Comparison of ENCODE assay signal across 10 cellular contexts in genomic region chr2:219358170-219359075, GRCh38. TPM values are rescaled to one million over a fixed set of nuclear protein-coding genes. Genes with fewer than 3 reads are reported as not detected.
DNase-seq lines count a peak whose midpoint lies in the region; ATAC-seq and TF ChIP-seq lines count a peak whose summit lies in the region.
"Had no signal": no experiment of that assay in that cellular context is flagged by ENCODE, and none has a peak within 500 bp of the region (broad histone marks: within the 10 kb centered on the region; RNA-seq: fewer than 3 reads in every experiment).

No MANE protein-coding gene starts in this region.

- H3K4me1 ChIP-seq in neural progenitor cell = peaks cover 8% of the 10 kb centered on the region
- H3K4me1 ChIP-seq in mucosa of descending colon (ENCODE audit: low read depth) = peaks cover 4% of the 10 kb centered on the region
- no peaks in the 10 kb centered on the region for H3K4me1 ChIP-seq in CD8-positive, alpha-beta memory T cell (ENCODE audit: insufficient read depth, low read length)

- CTCF ChIA-PET in CD8-positive, alpha-beta memory T cell (lab: Charles Lee) = interaction anchor here (0.7 kb wide), 1 partner anchor 202 kb away, joined by 3 read pairs; no protein-coding TSS in a partner anchor

- H2AFZ ChIP-seq in neural progenitor cell (replicated peaks) = peak overlapping the region; percentile 64

- TF ChIP-seq CTCF in HFF-Myc (IDR thresholded peaks at IDR 0.05; ENCODE audit: low read depth, low read length, missing control alignments) = no peak
- TF ChIP-seq CTCF in dorsolateral prefrontal cortex (IDR thresholded peaks at IDR 0.05 in 54 of 56, conservative IDR thresholded peaks at IDR 0.05 in 2 of 56; ENCODE audit: low read depth in 1 of 56, partially characterized antibody in 56 of 56) = no peak
- TF ChIP-seq CTCF in neural progenitor cell (IDR thresholded peaks at IDR 0.05) = no peak
- no peak for TF ChIP-seq CTCF in mucosa of descending colon (IDR thresholded peaks at IDR 0.05)

- peak; percentile 27 for DNase-seq in AG20443 (ENCODE audit: low spot score)
- DNase-seq in HFF-Myc (ENCODE audit: extremely low read depth, low read depth) = no peak
- DNase-seq in dorsolateral prefrontal cortex = peak in 2 of 10 donors; percentile 38 to 57
- DNase-seq in neural progenitor cell (ENCODE audit: low spot score) = peak; percentile 69
- no peak for DNase-seq in mucosa of descending colon
- DNase-seq in immature natural killer cell = no peak
- no peak for DNase-seq in CD8-positive, alpha-beta memory T cell
- DNase-seq: Kasumi-1, kidney had no signal

- H3K36me3 Mint-ChIP-seq in neural progenitor cell (peaks cover 2% of the 10 kb centered on the region), immature natural killer cell (peaks cover 4 to 13% (median 7%) of the 10 kb centered on the region in 3 donors)
- peaks cover 4 to 10% (median 4%) of the 10 kb centered on the region in 3 donors for H3K36me3 Mint-ChIP-seq in CD8-positive, alpha-beta memory T cell

- H3K4me3 ChIP-seq in HFF-Myc (replicated peaks; ENCODE audit: low read depth, low read length) (0 out of 2 replicates have a peak overlapping the region, but pooled peaks have one; percentile 9), dorsolateral prefrontal cortex (peak overlapping the region in 49 of 59 donors; percentile 10 to 51 (median 29)), neural progenitor cell (peak overlapping the region; percentile 40), mucosa of descending colon (no peak overlapping the region)
- no peak overlapping the region for H3K4me3 ChIP-seq in CD8-positive, alpha-beta memory T cell (ENCODE audit: low read length)

- H3K4me1 Mint-ChIP-seq in neural progenitor cell (peaks cover 5% of the 10 kb centered on the region), immature natural killer cell (no peaks in the 10 kb centered on the region)
- H3K4me1 Mint-ChIP-seq in CD8-positive, alpha-beta memory T cell = peaks cover 0 to 5% (median 4%) of the 10 kb centered on the region in 3 donors

- H3K27ac Mint-ChIP-seq in neural progenitor cell = no peak overlapping the region
- H3K27ac Mint-ChIP-seq in immature natural killer cell = no peak overlapping the region
- no peak overlapping the region for H3K27ac Mint-ChIP-seq in CD8-positive, alpha-beta memory T cell

- H3K79me2 ChIP-seq in neural progenitor cell (ENCODE audit: low read depth) = no peaks in the 10 kb centered on the region

- H3K27ac ChIP-seq in dorsolateral prefrontal cortex (no peak overlapping the region), neural progenitor cell (no peak overlapping the region)
- H3K27ac ChIP-seq in CD8-positive, alpha-beta memory T cell (ENCODE audit: low read depth, low read length) = no peak overlapping the region

- ATAC-seq in mucosa of descending colon (no peak), GM18858 (IDR thresholded peaks at IDR 0.05; ENCODE audit: unreplicated experiment) (no peak)

- POLR2A ChIA-PET in CD8-positive, alpha-beta memory T cell (lab: Charles Lee) = no interaction called here

- H4K20me1 ChIP-seq in neural progenitor cell (ENCODE audit: low read depth) = no peaks in the 10 kb centered on the region

- H3K4me3 Mint-ChIP-seq in neural progenitor cell (no peak overlapping the region), immature natural killer cell (no peak overlapping the region)
- H3K4me3 Mint-ChIP-seq in CD8-positive, alpha-beta memory T cell = peak overlapping the region in 1 of 7 donors; percentile 56

- no peaks in the 10 kb centered on the region for H3F3A ChIP-seq in neural progenitor cell (ENCODE audit: low read depth)

- intact Hi-C loops in dorsolateral prefrontal cortex (cut with DNase I) = no loop called here
- intact Hi-C loops in mucosa of descending colon (cut with DNase I, micrococcal nuclease) = no loop called here

- H3K36me3 ChIP-seq in neural progenitor cell = no peaks in the 10 kb centered on the region
- no peaks in the 10 kb centered on the region for H3K36me3 ChIP-seq in mucosa of descending colon (ENCODE audit: low read depth)
- H3K36me3 ChIP-seq in CD8-positive, alpha-beta memory T cell (ENCODE audit: insufficient read depth, low read length) = no peaks in the 10 kb centered on the region

- H3K9me3 ChIP-seq in neural progenitor cell (ENCODE audit: low read depth) (no peaks in the 10 kb centered on the region), mucosa of descending colon (no peaks in the 10 kb centered on the region)
- H3K9me3 ChIP-seq in CD8-positive, alpha-beta memory T cell (ENCODE audit: low read length) = no peaks in the 10 kb centered on the region

- H3K27me3 Mint-ChIP-seq in neural progenitor cell (ENCODE audit: insufficient read depth, low read depth) (peaks cover 54% of the 10 kb centered on the region), immature natural killer cell (ENCODE audit: low read depth in 3 of 3) (peaks cover 2 to 26% (median 10%) of the 10 kb centered on the region in 3 donors)
- H3K27me3 Mint-ChIP-seq in CD8-positive, alpha-beta memory T cell = peaks cover 41 to 62% of the 10 kb centered on the region in 2 donors

- H3K9me3 Mint-ChIP-seq in neural progenitor cell (no peaks in the 10 kb centered on the region), immature natural killer cell (peaks cover 0 to 1% (median 0%) of the 10 kb centered on the region in 6 donors)
- H3K9me3 Mint-ChIP-seq in CD8-positive, alpha-beta memory T cell = no peaks in the 10 kb centered on the region

- H3K4me2 ChIP-seq in neural progenitor cell = peak overlapping the region; percentile 83

- H3K9ac ChIP-seq in neural progenitor cell = no peak overlapping the region

- H3K27me3 ChIP-seq in dorsolateral prefrontal cortex = peaks cover 0 to 59% (median 35%) of the 10 kb centered on the region in 45 donors
- peaks cover 90% of the 10 kb centered on the region for H3K27me3 ChIP-seq in neural progenitor cell
- peaks cover 5% of the 10 kb centered on the region for H3K27me3 ChIP-seq in CD8-positive, alpha-beta memory T cell (ENCODE audit: insufficient read depth, low read length, poor library complexity, severe bottlenecking)

RNA-seq across cellular contexts. Expression of gene RESP18, which starts 25.9 kb away (rescaled TPM):
- total RNA-seq in dorsolateral prefrontal cortex (1 to 10 TPM in 88 of 120 experiments, under 1 TPM in 12, not detected in 20; 0.72 to 5.7 (median 1.9) TPM), neural progenitor cell (ENCODE audit: low replicate concordance) (not detected in 2 replicates), mucosa of descending colon (not detected)
- polyA plus RNA-seq in immature natural killer cell = not detected
- not detected for total RNA-seq in CD8-positive, alpha-beta memory T cell
- polyA plus RNA-seq in CD8-positive, alpha-beta memory T cell = not detected
- total RNA-seq: kidney had no signal

RNA-seq across cellular contexts. Expression of gene DNPEP, which starts 29.3 kb away (rescaled TPM):
- total RNA-seq in dorsolateral prefrontal cortex = 10 to 100 TPM; 22.8 to 48.2 (median 32.1) TPM
- 36.6 and 120 TPM in 2 replicates for total RNA-seq in neural progenitor cell (ENCODE audit: low replicate concordance)
- 100 to 1,000 TPM in 2 of 3 donors, 10 to 100 TPM in 1; 75.7 to 127 (median 125) TPM for total RNA-seq in mucosa of descending colon
- polyA plus RNA-seq in immature natural killer cell = 10 to 100 TPM; 77.4 to 97.9 (median 78.9) TPM
- total RNA-seq in CD8-positive, alpha-beta memory T cell = 100 to 1,000 TPM; 112 to 116 TPM
- polyA plus RNA-seq in CD8-positive, alpha-beta memory T cell = 69.1 TPM

RNA-seq across cellular contexts. Expression of gene PTPRN, which starts 49.2 kb away (rescaled TPM):
- total RNA-seq in dorsolateral prefrontal cortex = 100 to 1,000 TPM in 119 of 120 experiments, 10 to 100 TPM in 1; 85.5 to 353 (median 259) TPM
- 0.60 and 4.2 TPM in 2 replicates for total RNA-seq in neural progenitor cell (ENCODE audit: low replicate concordance)
- total RNA-seq in mucosa of descending colon = 10 to 100 TPM in 1 of 3 donors, 1 to 10 TPM in 1, under 1 TPM in 1; 0.72 to 13.0 (median 1.0) TPM
- polyA plus RNA-seq in immature natural killer cell = under 1 TPM in 1 of 3 donors, not detected in 2; 0.41 TPM
- total RNA-seq in CD8-positive, alpha-beta memory T cell = under 1 TPM in 1 of 2 experiments, not detected in 1; 0.11 TPM
- polyA plus RNA-seq in CD8-positive, alpha-beta memory T cell = not detected
- total RNA-seq: kidney had no signal

RNA-seq across cellular contexts. Expression of gene DES, which starts 59.8 kb away (rescaled TPM):
- total RNA-seq in dorsolateral prefrontal cortex (100 to 1,000 TPM in 3 of 120 experiments, 10 to 100 TPM in 27, 1 to 10 TPM in 72, under 1 TPM in 18; 0.25 to 282 (median 3.2) TPM), neural progenitor cell (ENCODE audit: low replicate concordance) (0.31 TPM in 1 of 2 replicates, not detected in the other), mucosa of descending colon (1,000 to 10,000 TPM in 1 of 3 donors, 100 to 1,000 TPM in 1, 10 to 100 TPM in 1; 65.4 to 4,715 (median 359) TPM)
- polyA plus RNA-seq in immature natural killer cell = not detected
- not detected for total RNA-seq in CD8-positive, alpha-beta memory T cell
- polyA plus RNA-seq in CD8-positive, alpha-beta memory T cell = not detected

Comparison
In these comparisons a context has a peak if more than half of its experiments do, and no peak if none do; other contexts are left out.
1. DNase-seq: peak in AG20443 (single experiment) and neural progenitor cell (single experiment); none in HFF-Myc (single experiment), mucosa of descending colon (0 of 3), immature natural killer cell (0 of 3) and CD8-positive, alpha-beta memory T cell (0 of 5).
2. H3K4me3 ChIP-seq: peak in HFF-Myc (single experiment), dorsolateral prefrontal cortex (49 of 59) and neural progenitor cell (single experiment); none in mucosa of descending colon (single experiment) and CD8-positive, alpha-beta memory T cell (single experiment).
3. RNA of gene PTPRN, which starts 49.2 kb away (total RNA-seq): 85.5 to 353 TPM in dorsolateral prefrontal cortex; 0.72 to 13.0 TPM in mucosa of descending colon, 0.60 to 4.2 TPM in neural progenitor cell and 0.11 TPM in CD8-positive, alpha-beta memory T cell; every median in the first group is over 4 times any median in the second.